In genomic region chr1:212858461-212859265, GRCh38 we compare ENCODE assay signal across 1 cellular context.
TF ChIP-seq lines count a peak whose summit lies in the region.

No MANE protein-coding gene starts in this region.

TF ChIP-seq in H1, 55 proteins besides CTCF, POLR2A, EP300 and RAD21:
- TF ChIP-seq USF2 (IDR thresholded peaks at IDR 0.05; ENCODE audit: low read length) (no peak), SAP30 (IDR thresholded peaks at IDR 0.05; ENCODE audit: insufficient read depth, insufficient replicate concordance, low read length) (peak; percentile 58), RBBP5 (IDR thresholded peaks at IDR 0.05; ENCODE audit: borderline replicate concordance, low read depth, low read length) (0 out of 2 replicates have a peak, but pooled peaks have one; percentile 8), KDM4A (IDR thresholded peaks at IDR 0.05; ENCODE audit: low read depth, low read length, severe bottlenecking) (peak; percentile 59), POLR2AphosphoS5 (IDR thresholded peaks at IDR 0.05; ENCODE audit: low read depth, low read length) (peak; percentile 54; the same call in 1 of the 2 replicates), CREB1 (IDR thresholded peaks at IDR 0.05) (no peak)
